ENCODE assay signal across 8 cellular contexts in the genomic region with DNA sequence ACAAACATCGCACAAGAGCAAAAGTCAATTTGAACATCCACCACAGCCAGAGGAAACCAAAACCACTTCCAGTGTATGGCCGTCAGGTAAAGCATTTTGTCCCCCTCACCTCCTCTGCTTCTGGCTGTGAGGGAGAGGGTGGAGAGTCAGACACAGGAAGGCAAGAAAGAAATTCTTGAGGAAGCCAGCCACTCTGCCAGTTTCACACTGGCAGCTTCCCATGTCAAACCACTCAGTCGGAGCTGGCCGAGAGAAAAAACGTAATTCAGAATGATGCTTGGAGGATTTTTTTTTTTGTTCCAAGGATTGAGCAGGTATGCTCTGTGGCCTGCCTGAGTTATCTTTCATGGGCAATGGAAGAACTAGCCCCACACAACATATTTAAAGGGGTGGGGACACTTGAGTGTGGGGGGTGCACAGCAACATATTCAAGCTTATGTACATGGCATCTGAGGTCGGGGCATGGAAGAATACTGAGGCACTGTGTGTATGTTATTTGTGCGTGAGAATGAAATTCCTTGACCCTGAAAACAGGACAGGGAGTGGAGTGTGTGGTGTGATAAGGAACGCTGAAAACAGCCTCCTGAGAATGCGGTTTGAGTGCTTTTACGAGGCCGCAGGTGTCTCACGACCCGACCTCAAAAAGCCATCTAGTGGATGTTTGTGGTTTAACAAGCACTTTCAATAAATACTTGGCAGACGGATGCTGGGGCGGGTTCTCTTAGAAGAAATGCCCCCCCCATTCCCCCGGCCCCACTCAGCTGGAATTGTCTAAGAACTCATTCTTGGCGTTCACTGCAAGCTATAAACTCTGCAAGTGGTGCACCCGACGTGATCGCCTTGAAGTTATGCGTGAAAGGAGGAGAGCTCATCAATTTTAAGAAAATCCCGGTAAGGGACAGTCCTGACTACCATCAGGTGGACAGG. TPM values are rescaled to one million over a fixed set of nuclear protein-coding genes. Genes with fewer than 3 reads are reported as not detected.
DNase-seq lines count a peak whose midpoint lies in the region; ATAC-seq and TF ChIP-seq lines count a peak whose summit lies in the region.

No MANE protein-coding gene starts in this region.

- H3K9me3 Mint-ChIP-seq in CD14-positive monocyte: no peaks in the 10 kb centered on the region

- DNase-seq in CD14-positive monocyte (ENCODE audit: low spot score) (no peak), HAP-1 (ENCODE audit: low spot score in 2 of 2) (peak; percentile 68 to 69), NCI-H345 (lab: John Stamatoyannopoulos, UW) (peak; percentile 72), choroid plexus epithelial cell (ENCODE audit: low read depth) (peak; percentile 94), right lobe of liver (peak in 2 of 3 donors; percentile 35 to 55)
- DNase-seq in activated CD4-positive, CD25-positive, alpha-beta regulatory T cell treated with anti-CD3 and anti-CD28 coated beads, Interleukin-2, amount 50 U/mL, for 16 hours (ENCODE audit: low read depth, low spot score): peak; percentile 48
- DNase-seq in stimulated activated CD4-positive, alpha-beta T cell treated with anti-CD3 and anti-CD28 coated beads, TNF-alpha, amount 100 ng/mL, for 4 hours (ENCODE audit: low read depth in 3 of 3): peak in 2 of 3 experiments; percentile 34 to 54

- H3K4me1 ChIP-seq in HAP-1 (peaks cover 6% of the 10 kb centered on the region), right lobe of liver (no peaks in the 10 kb centered on the region)

- ATAC-seq in right lobe of liver: peak; percentile 49 to 71 (median 67)
- no peak for ATAC-seq in HG03039 (IDR thresholded peaks at IDR 0.05; ENCODE audit: unreplicated experiment)

- in situ Hi-C loops in HAP-1 (cut with MboI; ENCODE audit: low sequenced_read_pairs): no loop called here

- H3K27ac Mint-ChIP-seq in CD14-positive monocyte: peak overlapping the region in 2 of 7 donors; percentile 8 to 55

- TF ChIP-seq POLR2A in right lobe of liver (IDR thresholded peaks at IDR 0.05): no peak

- intact Hi-C loops in CD14-positive monocyte (cut with micrococcal nuclease): no loop called here
- intact Hi-C loops in right lobe of liver (cut with DNase I): no loop called here

- H3K4me3 ChIP-seq in HAP-1: no peak overlapping the region
- no peak overlapping the region for H3K4me3 ChIP-seq in choroid plexus epithelial cell (ENCODE audit: low read depth, low read length)
- H3K4me3 ChIP-seq in right lobe of liver: no peak overlapping the region

- H3K27me3 ChIP-seq in HAP-1 (ENCODE audit: low read depth) (0 out of 2 replicates have a peak, but pooled peaks cover 7% of the 10 kb centered on the region), right lobe of liver (no peaks in the 10 kb centered on the region)

- H3K27me3 Mint-ChIP-seq in CD14-positive monocyte (ENCODE audit: low read depth in 3 of 3): peaks cover 3 to 9% (median 7%) of the 10 kb centered on the region in 3 donors

- no peaks in the 10 kb centered on the region for H3K36me3 Mint-ChIP-seq in CD14-positive monocyte

- H3K36me3 ChIP-seq in HAP-1 (replicated peaks): no peaks in the 10 kb centered on the region
- H3K36me3 ChIP-seq in right lobe of liver: no peaks in the 10 kb centered on the region

- no peak overlapping the region for H3K27ac ChIP-seq in right lobe of liver

- peak overlapping the region; percentile 60 to 88 for H3K4me3 Mint-ChIP-seq in CD14-positive monocyte

- 18% methylated on average over 19 of the region's 22 CpGs for WGBS in right lobe of liver (ENCODE audit: insufficient coverage, low coverage, low lambda C conversion rate, missing lambda C conversion rate)

- peaks cover 12% of the 10 kb centered on the region for H3K4me1 Mint-ChIP-seq in CD14-positive monocyte

- peak; percentile 78 for TF ChIP-seq CTCF in CD14-positive monocyte (IDR thresholded peaks at IDR 0.05)
- TF ChIP-seq CTCF in choroid plexus epithelial cell (conservative IDR thresholded peaks at IDR 0.05; ENCODE audit: low read depth, low read length): peak; percentile 64
- TF ChIP-seq CTCF in right lobe of liver (IDR thresholded peaks at IDR 0.05): peak; percentile 56 to 63 (median 59)

- H3K9me3 ChIP-seq in HAP-1 (no peaks in the 10 kb centered on the region), right lobe of liver (no peaks in the 10 kb centered on the region)

RNA-seq across cellular contexts. Expression of a gene that starts 22.3 kb away (rescaled TPM):
- 10 to 100 TPM; 28.5 to 39.2 TPM for polyA plus RNA-seq in CD14-positive monocyte
- total RNA-seq in right lobe of liver: 10 to 100 TPM; 11.3 to 28.8 (median 19.5) TPM

RNA-seq across cellular contexts. Expression of a gene that starts 27.5 kb away (rescaled TPM):
- 10 to 100 TPM; 12.2 to 16.5 TPM for polyA plus RNA-seq in CD14-positive monocyte
- total RNA-seq in right lobe of liver: 1 to 10 TPM; 2.9 to 6.8 (median 4.9) TPM

RNA-seq across cellular contexts. Expression of a gene that starts 31.2 kb away (rescaled TPM):
- 100 to 1,000 TPM; 138 to 228 TPM for polyA plus RNA-seq in CD14-positive monocyte
- 100 to 1,000 TPM in 5 of 6 experiments, 10 to 100 TPM in 1; 89.2 to 140 (median 124) TPM for total RNA-seq in right lobe of liver

RNA-seq across cellular contexts. Expression of a gene that starts 46.3 kb away (rescaled TPM):
- 10 to 100 TPM; 14.9 to 15.5 TPM for polyA plus RNA-seq in CD14-positive monocyte
- total RNA-seq in right lobe of liver: 10 to 100 TPM; 15.1 to 30.6 (median 23.3) TPM

RNA-seq across cellular contexts. Expression of a gene that starts 46.6 kb away (rescaled TPM):
- polyA plus RNA-seq in CD14-positive monocyte: under 1 TPM; 0.14 to 0.68 TPM
- total RNA-seq in right lobe of liver: 1 to 10 TPM in 3 of 6 experiments, under 1 TPM in 2, not detected in 1; 0.29 to 4.4 (median 1.3) TPM
